20 cellular contexts compared by ENCODE assay signal in genomic region chr14:61266436-61267220, GRCh38.
"Had no signal": no experiment of that assay in that cellular context is flagged by ENCODE, and none has a peak within 500 bp of the region (broad histone marks: within the 10 kb centered on the region; RNA-seq: fewer than 3 reads in every experiment).

No MANE protein-coding gene starts in this region.

- H3K27ac ChIP-seq: dorsolateral prefrontal cortex, epithelial cell of prostate, heart right ventricle, parathyroid adenoma, spleen, testis, upper lobe of left lung, WERI-Rb-1 had no signal

- H3K36me3 Mint-ChIP-seq: activated naive CD8-positive, alpha-beta T cell treated with anti-CD3 and anti-CD28 coated beads, Interleukin-2, amount 10 ng/mL, durations not matched to agents 7 days and 5 days; brain; immature natural killer cell; naive thymus-derived CD8-positive, alpha-beta T cell; stimulated activated memory B cell treated with anti-CD40 and anti-IgM and Interleukin-4, amounts not matched to agents 10 μg/mL and 1 μg/mL and 100 μg/mL, for 72 hours had no signal

- H3K9ac ChIP-seq: parathyroid adenoma had no signal

- H3K79me2 ChIP-seq: parathyroid adenoma had no signal

- H3K4me1 Mint-ChIP-seq: brain had no signal

- H3K4me3 Mint-ChIP-seq: activated naive CD8-positive, alpha-beta T cell treated with anti-CD3 and anti-CD28 coated beads, Interleukin-2, amount 10 ng/mL, durations not matched to agents 7 days and 5 days; activated T-helper 17 cell treated with anti-CD3 and anti-CD28 coated beads, Interleukin-2, amount 50 U/mL, for 72 hours; brain; immature natural killer cell; naive thymus-derived CD8-positive, alpha-beta T cell; stimulated activated memory B cell treated with anti-CD40 and anti-IgM and Interleukin-4, amounts not matched to agents 10 μg/mL and 1 μg/mL and 100 μg/mL, for 72 hours had no signal

- H3K27me3 ChIP-seq: testis, upper lobe of left lung had no signal

- H2AFZ ChIP-seq: parathyroid adenoma had no signal

- H3K9me3 ChIP-seq: heart right ventricle, spleen, testis, upper lobe of left lung had no signal

- H3K9me3 Mint-ChIP-seq: activated naive CD8-positive, alpha-beta T cell treated with anti-CD3 and anti-CD28 coated beads, Interleukin-2, amount 10 ng/mL, durations not matched to agents 7 days and 5 days; activated T-helper 17 cell treated with anti-CD3 and anti-CD28 coated beads, Interleukin-2, amount 50 U/mL, for 72 hours; immature natural killer cell; naive thymus-derived CD8-positive, alpha-beta T cell; stimulated activated memory B cell treated with anti-CD40 and anti-IgM and Interleukin-4, amounts not matched to agents 10 μg/mL and 1 μg/mL and 100 μg/mL, for 72 hours had no signal

- DNase-seq: activated CD4-positive, alpha-beta T cell treated with anti-CD3 and anti-CD28 coated beads, Interleukin-2, amount 50 U/mL, for 4 hours; activated naive CD4-positive, alpha-beta T cell treated with Interleukin-2 at 50 U/mL for 16 hours; activated naive CD8-positive, alpha-beta T cell treated with anti-CD3 and anti-CD28 coated beads, Interleukin-2, amount 10 ng/mL, durations not matched to agents 7 days and 5 days; activated T-cell treated with anti-CD3 and anti-CD28 coated beads for 4 hours; caudate nucleus; dorsolateral prefrontal cortex; heart right ventricle; immature natural killer cell; mesendoderm; naive thymus-derived CD8-positive, alpha-beta T cell; spleen; stimulated activated CD4-positive, alpha-beta T cell treated with anti-CD3 and anti-CD28 coated beads, Interleukin-4, amount 100 ng/mL, for 4 hours; testis; upper lobe of left lung; WERI-Rb-1 had no signal

- H3K36me3 ChIP-seq: heart right ventricle, spleen, upper lobe of left lung, WERI-Rb-1 had no signal

- H3K27ac Mint-ChIP-seq: activated naive CD8-positive, alpha-beta T cell treated with anti-CD3 and anti-CD28 coated beads, Interleukin-2, amount 10 ng/mL, durations not matched to agents 7 days and 5 days; activated T-helper 17 cell treated with anti-CD3 and anti-CD28 coated beads, Interleukin-2, amount 50 U/mL, for 72 hours; immature natural killer cell; naive thymus-derived CD8-positive, alpha-beta T cell; stimulated activated memory B cell treated with anti-CD40 and anti-IgM and Interleukin-4, amounts not matched to agents 10 μg/mL and 1 μg/mL and 100 μg/mL, for 72 hours had no signal

- ATAC-seq: activated T-helper 17 cell treated with anti-CD3 and anti-CD28 coated beads, Interleukin-2, amount 50 U/mL, for 72 hours; naive thymus-derived CD8-positive, alpha-beta T cell; stimulated activated memory B cell treated with anti-CD40 and anti-IgM and Interleukin-4, amounts not matched to agents 10 μg/mL and 1 μg/mL and 100 μg/mL, for 72 hours had no signal

- H3K4me3 ChIP-seq: dorsolateral prefrontal cortex, heart right ventricle, spleen, testis, upper lobe of left lung had no signal
